Comparison of ENCODE assay signal across 41 cellular contexts in the genomic region with DNA sequence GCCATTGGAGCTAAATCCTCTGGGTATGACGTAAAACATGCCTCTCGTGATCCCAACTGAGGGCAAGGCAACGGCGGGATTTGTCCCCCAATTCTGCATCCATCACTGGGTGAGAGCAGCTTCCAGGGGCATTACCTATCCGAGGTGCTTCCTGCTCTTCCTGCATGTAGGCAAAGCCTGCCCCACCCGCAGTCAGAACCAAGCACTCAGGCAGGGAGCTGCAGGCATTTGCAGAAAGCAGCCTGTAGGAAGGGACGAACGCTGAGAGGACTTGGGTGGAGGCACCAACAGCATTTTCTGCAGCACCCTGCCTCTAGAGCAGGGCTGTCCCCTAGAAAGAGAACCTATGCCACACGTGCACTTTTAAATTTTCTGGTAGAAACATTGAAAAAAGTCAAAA. TPM values are rescaled to one million over a fixed set of nuclear protein-coding genes. Genes with fewer than 3 reads are reported as not detected.
"Had no signal": no experiment of that assay in that cellular context is flagged by ENCODE, and none has a peak within 500 bp of the region (broad histone marks: within the 10 kb centered on the region; RNA-seq: fewer than 3 reads in every experiment).

No MANE protein-coding gene starts in this region.

- ATAC-seq: activated CD4-positive, CD25-positive, alpha-beta regulatory T cell treated with anti-CD3 and anti-CD28 coated beads, Interleukin-2, amount 50 U/mL, for 24 hours; gastrocnemius medialis; left lung; lower lobe of right lung; natural killer cell treated with Interleukin-12 subunit alpha and Interleukin-12 subunit beta and Interleukin-15 and Interleukin-18, amount 100 ng/mL, for 72 hours; sciatic nerve; stimulated activated memory B cell treated with anti-CD40 and anti-IgM and Interleukin-4, amounts not matched to agents 10 μg/mL and 1 μg/mL and 100 μg/mL, for 72 hours; stimulated activated naive CD8-positive, alpha-beta T cell treated with anti-CD3 and anti-CD28 coated beads, Interleukin-15, amount 100 ng/mL, for 72 hours had no signal

- DNase-seq: activated CD4-positive, alpha-beta T cell treated with anti-CD3 and anti-CD28 coated beads for 48 hours; activated CD4-positive, alpha-beta T cell treated with anti-CD3 and anti-CD28 coated beads, Interleukin-2, amount 50 U/mL, for 48 hours; activated CD8-positive, alpha-beta memory T cell treated with anti-CD3 and anti-CD28 coated beads, Interleukin-2, amount 50 U/mL, for 4 hours; activated effector memory CD4-positive, alpha-beta T cell treated with anti-CD3 and anti-CD28 coated beads, Interleukin-2, amount 50 U/mL, for 16 hours; activated naive CD4-positive, alpha-beta T cell treated with anti-CD3 and anti-CD28 coated beads, Interleukin-2, amount 10 ng/mL, durations not matched to agents 7 days and 5 days; activated naive CD8-positive, alpha-beta T cell treated with anti-CD3 and anti-CD28 coated beads, Interleukin-2, amount 10 ng/mL, durations not matched to agents 7 days and 5 days; activated T-cell treated with anti-CD3 and anti-CD28 coated beads, Interleukin-2, amount 50 U/mL, for 1 hour; dorsolateral prefrontal cortex; effector memory CD4-positive, alpha-beta T cell; gastrocnemius medialis; glutamatergic neuron; immature natural killer cell; kidney glomerular epithelial cell; left lung; lower lobe of right lung; mesenchymal stem cell; stimulated activated CD4-positive, alpha-beta T cell treated with anti-CD3 and anti-CD28 coated beads, Interleukin-1b, Interleukin-23, amount 100 ng/mL, for 48 hours; stimulated activated CD4-positive, alpha-beta T cell treated with anti-CD3 and anti-CD28 coated beads, Interleukin-4, amount 100 ng/mL, for 4 hours; stimulated activated CD8-positive, alpha-beta memory T cell treated with anti-CD3 and anti-CD28 coated beads, Interleukin-4, amount 100 ng/mL, for 48 hours; stimulated activated naive CD8-positive, alpha-beta T cell treated with anti-CD3 and anti-CD28 coated beads, Interleukin-15, amount 100 ng/mL, for 72 hours; substantia nigra; T-helper 1 cell; upper lobe of left lung had no signal

- H3K9me3 Mint-ChIP-seq: activated naive CD4-positive, alpha-beta T cell treated with anti-CD3 and anti-CD28 coated beads, Interleukin-2, amount 10 ng/mL, durations not matched to agents 7 days and 5 days; activated naive CD8-positive, alpha-beta T cell treated with anti-CD3 and anti-CD28 coated beads, Interleukin-2, amount 10 ng/mL, durations not matched to agents 7 days and 5 days; activated T-helper 1 cell treated with anti-CD3 and anti-CD28 coated beads, Interleukin-12 subunit alpha, Interleukin-12 subunit beta, Interleukin-2, Interleukin-4 antibody, amounts not matched to agents 30 ng/mL and 10 ng/mL and 1 ng/mL, durations not matched to agents 14 hours and 24 hours and 36 hours; immature natural killer cell; natural killer cell treated with Interleukin-12 subunit alpha and Interleukin-12 subunit beta and Interleukin-15 and Interleukin-18, amount 100 ng/mL, for 72 hours; stimulated activated naive CD8-positive, alpha-beta T cell treated with anti-CD3 and anti-CD28 coated beads, Interleukin-15, amount 100 ng/mL, for 72 hours had no signal

- H3K27ac ChIP-seq: ascending aorta, coronary artery, dorsolateral prefrontal cortex, esophagus muscularis mucosa, gastrocnemius medialis, left lung, lower lobe of right lung, neutrophil, upper lobe of left lung, vagina, VCaP had no signal

- H3K4me3 ChIP-seq: ascending aorta, coronary artery, dorsolateral prefrontal cortex, esophagus muscularis mucosa, gastrocnemius medialis, left lung, lower lobe of right lung, upper lobe of left lung, vagina had no signal

- H3K27ac Mint-ChIP-seq: activated naive CD4-positive, alpha-beta T cell treated with anti-CD3 and anti-CD28 coated beads, Interleukin-2, amount 10 ng/mL, durations not matched to agents 7 days and 5 days; activated naive CD8-positive, alpha-beta T cell treated with anti-CD3 and anti-CD28 coated beads, Interleukin-2, amount 10 ng/mL, durations not matched to agents 7 days and 5 days; activated T-helper 1 cell treated with anti-CD3 and anti-CD28 coated beads, Interleukin-12 subunit alpha, Interleukin-12 subunit beta, Interleukin-2, Interleukin-4 antibody, amounts not matched to agents 30 ng/mL and 10 ng/mL and 1 ng/mL, durations not matched to agents 14 hours and 24 hours and 36 hours; brain; immature natural killer cell; natural killer cell treated with Interleukin-12 subunit alpha and Interleukin-12 subunit beta and Interleukin-15 and Interleukin-18, amount 100 ng/mL, for 72 hours; progenitor cell of endocrine pancreas; stimulated activated memory B cell treated with anti-CD40 and anti-IgM and Interleukin-4, amounts not matched to agents 10 μg/mL and 1 μg/mL and 100 μg/mL, for 72 hours; stimulated activated naive CD8-positive, alpha-beta T cell treated with anti-CD3 and anti-CD28 coated beads, Interleukin-15, amount 100 ng/mL, for 72 hours had no signal

- H3K27me3 ChIP-seq: ascending aorta, dorsolateral prefrontal cortex, esophagus muscularis mucosa, gastrocnemius medialis, left lung, upper lobe of left lung, vagina had no signal

- H3K4me3 Mint-ChIP-seq: activated naive CD4-positive, alpha-beta T cell treated with anti-CD3 and anti-CD28 coated beads, Interleukin-2, amount 10 ng/mL, durations not matched to agents 7 days and 5 days; activated naive CD8-positive, alpha-beta T cell treated with anti-CD3 and anti-CD28 coated beads, Interleukin-2, amount 10 ng/mL, durations not matched to agents 7 days and 5 days; activated T-helper 1 cell treated with anti-CD3 and anti-CD28 coated beads, Interleukin-12 subunit alpha, Interleukin-12 subunit beta, Interleukin-2, Interleukin-4 antibody, amounts not matched to agents 30 ng/mL and 10 ng/mL and 1 ng/mL, durations not matched to agents 14 hours and 24 hours and 36 hours; brain; immature natural killer cell; natural killer cell treated with Interleukin-12 subunit alpha and Interleukin-12 subunit beta and Interleukin-15 and Interleukin-18, amount 100 ng/mL, for 72 hours; stimulated activated memory B cell treated with anti-CD40 and anti-IgM and Interleukin-4, amounts not matched to agents 10 μg/mL and 1 μg/mL and 100 μg/mL, for 72 hours; stimulated activated naive CD8-positive, alpha-beta T cell treated with anti-CD3 and anti-CD28 coated beads, Interleukin-15, amount 100 ng/mL, for 72 hours had no signal

- H3K4me1 ChIP-seq: ascending aorta, gastrocnemius medialis, left lung had no signal

- H3K4me1 Mint-ChIP-seq: activated naive CD4-positive, alpha-beta T cell treated with anti-CD3 and anti-CD28 coated beads, Interleukin-2, amount 10 ng/mL, durations not matched to agents 7 days and 5 days; activated naive CD8-positive, alpha-beta T cell treated with anti-CD3 and anti-CD28 coated beads, Interleukin-2, amount 10 ng/mL, durations not matched to agents 7 days and 5 days; immature natural killer cell; stimulated activated memory B cell treated with anti-CD40 and anti-IgM and Interleukin-4, amounts not matched to agents 10 μg/mL and 1 μg/mL and 100 μg/mL, for 72 hours; stimulated activated naive CD8-positive, alpha-beta T cell treated with anti-CD3 and anti-CD28 coated beads, Interleukin-15, amount 100 ng/mL, for 72 hours had no signal

- H3K36me3 ChIP-seq: ascending aorta, esophagus muscularis mucosa, gastrocnemius medialis, left lung, lower lobe of right lung, neutrophil, upper lobe of left lung, vagina had no signal

- H3K27me3 Mint-ChIP-seq: activated naive CD8-positive, alpha-beta T cell treated with anti-CD3 and anti-CD28 coated beads, Interleukin-2, amount 10 ng/mL, durations not matched to agents 7 days and 5 days; stimulated activated naive CD8-positive, alpha-beta T cell treated with anti-CD3 and anti-CD28 coated beads, Interleukin-15, amount 100 ng/mL, for 72 hours had no signal

- H3K36me3 Mint-ChIP-seq: activated naive CD4-positive, alpha-beta T cell treated with anti-CD3 and anti-CD28 coated beads, Interleukin-2, amount 10 ng/mL, durations not matched to agents 7 days and 5 days; activated naive CD8-positive, alpha-beta T cell treated with anti-CD3 and anti-CD28 coated beads, Interleukin-2, amount 10 ng/mL, durations not matched to agents 7 days and 5 days; brain; immature natural killer cell; natural killer cell treated with Interleukin-12 subunit alpha and Interleukin-12 subunit beta and Interleukin-15 and Interleukin-18, amount 100 ng/mL, for 72 hours; stimulated activated memory B cell treated with anti-CD40 and anti-IgM and Interleukin-4, amounts not matched to agents 10 μg/mL and 1 μg/mL and 100 μg/mL, for 72 hours had no signal

- H3K9me3 ChIP-seq: ascending aorta, esophagus muscularis mucosa, gastrocnemius medialis, left lung, lower lobe of right lung, neutrophil, upper lobe of left lung, vagina had no signal

RNA-seq across cellular contexts. Expression of gene BCO1, which starts 5.4 kb away (rescaled TPM):
- total RNA-seq: activated CD8-positive, alpha-beta memory T cell treated with anti-CD3 and anti-CD28 coated beads for 36 hours; activated naive CD8-positive, alpha-beta T cell treated with anti-CD3 and anti-CD28 coated beads, Interleukin-2, amount 10 ng/mL, durations not matched to agents 7 days and 5 days; activated T-helper 1 cell treated with anti-CD3 and anti-CD28 coated beads, Interleukin-12 subunit alpha, Interleukin-12 subunit beta, Interleukin-2, Interleukin-4 antibody, amounts not matched to agents 30 ng/mL and 10 ng/mL and 1 ng/mL, durations not matched to agents 14 hours and 24 hours and 36 hours; ascending aorta; cardiac septum; gastrocnemius medialis; mononuclear cell; myocyte; natural killer cell treated with Interleukin-12 subunit alpha and Interleukin-12 subunit beta and Interleukin-15 and Interleukin-18, amount 100 ng/mL, for 72 hours; osteocyte; sciatic nerve; vagina had no signal
